In genomic region chr17:50593321-50593720, GRCh38 we compare ENCODE assay signal across 10 cellular contexts. TPM values are rescaled to one million over a fixed set of nuclear protein-coding genes. Genes with fewer than 3 reads are reported as not detected.
DNase-seq lines count a peak whose midpoint lies in the region; ATAC-seq and TF ChIP-seq lines count a peak whose summit lies in the region.
"Had no signal": no experiment of that assay in that cellular context is flagged by ENCODE, and none has a peak within 500 bp of the region (broad histone marks: within the 10 kb centered on the region; RNA-seq: fewer than 3 reads in every experiment).

No MANE protein-coding gene starts in this region.

- H3K4me1 ChIP-seq in stomach, result peaks cover 16 to 21% (median 18%) of the 10 kb centered on the region in 4 donors

- no peak overlapping the region for H3K27ac Mint-ChIP-seq in activated T-cell treated with anti-CD3 and anti-CD28 coated beads, Interleukin-2, amount 50 U/mL, for 24 hours
- H3K27ac Mint-ChIP-seq: dendritic cell treated with granulocyte-macrophage colony-stimulating factor and Interleukin-4, amounts not matched to agents 40 ng/mL and 50 ng/mL, for 4 days had no signal

- ATAC-seq in Right ventricle myocardium superior (ENCODE audit: poor library complexity), result peak; percentile 61
- ATAC-seq in HG03280 (IDR thresholded peaks at IDR 0.05; ENCODE audit: unreplicated experiment), result no peak

- no peaks in the 10 kb centered on the region for H3K36me3 Mint-ChIP-seq in activated T-cell treated with anti-CD3 and anti-CD28 coated beads, Interleukin-2, amount 50 U/mL, for 24 hours (ENCODE audit: low read depth)

- no peak for TF ChIP-seq EP300 in stomach (IDR thresholded peaks at IDR 0.05)

- no peaks in the 10 kb centered on the region for H3K9me3 ChIP-seq in stomach

- no peak overlapping the region for H3K4me3 ChIP-seq in stomach

- H3K36me3 ChIP-seq in stomach, result no peaks in the 10 kb centered on the region

- intact Hi-C loops in Right ventricle myocardium superior (cut with DNase I) (no loop called here), stomach (cut with DNase I; ENCODE audit: low total_unique reads) (no loop called here)

- no peak for TF ChIP-seq POLR2A in stomach (IDR thresholded peaks at IDR 0.05)

- no peak overlapping the region for H3K27ac ChIP-seq in stomach

- H3K9me3 Mint-ChIP-seq in activated T-cell treated with anti-CD3 and anti-CD28 coated beads, Interleukin-2, amount 50 U/mL, for 24 hours, result no peaks in the 10 kb centered on the region
- H3K9me3 Mint-ChIP-seq: dendritic cell treated with granulocyte-macrophage colony-stimulating factor and Interleukin-4, amounts not matched to agents 40 ng/mL and 50 ng/mL, for 4 days had no signal

- H3K27me3 Mint-ChIP-seq in activated T-cell treated with anti-CD3 and anti-CD28 coated beads, Interleukin-2, amount 50 U/mL, for 24 hours, result no peaks in the 10 kb centered on the region

- WGBS in stomach, 5 donors, result 33 to 56% (median 49%) methylated on average over 6 to 10 of the region's 10 CpGs

- DNase-seq in NCI-H1092 treated with DMSO at 0.1 percent for 48 hours (lab: John Stamatoyannopoulos, UW), result peak; percentile 90
- DNase-seq in NCI-H524 treated with DMSO at 0.1 percent for 48 hours (lab: John Stamatoyannopoulos, UW), result peak; percentile 91
- DNase-seq in Right ventricle myocardium superior, result peak; percentile 64
- peak; percentile 49 for DNase-seq in stomach
- DNase-seq in activated CD4-positive, alpha-beta T cell treated with anti-CD3 and anti-CD28 coated beads, Interleukin-2, amount 50 U/mL, for 4 hours, result no peak
- DNase-seq in activated T-cell treated with anti-CD3 and anti-CD28 coated beads, Interleukin-2, amount 50 U/mL, for 24 hours, result no peak
- DNase-seq: activated effector memory CD4-positive, alpha-beta T cell treated with anti-CD3 and anti-CD28 coated beads, Interleukin-2, amount 50 U/mL, for 16 hours had no signal

- no peak overlapping the region for H3K4me3 Mint-ChIP-seq in activated T-cell treated with anti-CD3 and anti-CD28 coated beads, Interleukin-2, amount 50 U/mL, for 24 hours
- H3K4me3 Mint-ChIP-seq: dendritic cell treated with granulocyte-macrophage colony-stimulating factor and Interleukin-4, amounts not matched to agents 40 ng/mL and 50 ng/mL, for 4 days had no signal

- TF ChIP-seq CTCF in stomach (IDR thresholded peaks at IDR 0.05), result no peak

- H3K4me1 Mint-ChIP-seq in activated T-cell treated with anti-CD3 and anti-CD28 coated beads, Interleukin-2, amount 50 U/mL, for 24 hours (ENCODE audit: low read depth), result no peaks in the 10 kb centered on the region

- H3K27me3 ChIP-seq in stomach, result no peaks in the 10 kb centered on the region

RNA-seq across cellular contexts. Expression of gene CACNA1G, which starts 32.8 kb away (rescaled TPM):
- total RNA-seq in Right ventricle myocardium superior (0.24 TPM), stomach (1 to 10 TPM in 2 of 5 donors, not detected in 3; 2.0 to 3.7 TPM)
- polyA plus RNA-seq in stomach, result under 1 TPM in 2 of 3 donors, not detected in 1; 0.06 to 0.10 TPM
- total RNA-seq: glomerular endothelial cell had no signal

RNA-seq across cellular contexts. Expression of gene ABCC3, which starts 41.4 kb away (rescaled TPM):
- 0.43 TPM for total RNA-seq in Right ventricle myocardium superior
- 1,000 to 10,000 TPM in 1 of 5 donors, 100 to 1,000 TPM in 4; 139 to 1,043 (median 270) TPM for total RNA-seq in stomach
- 10 to 100 TPM; 13.6 to 46.4 (median 23.9) TPM for polyA plus RNA-seq in stomach

RNA-seq across cellular contexts. Expression of gene SPATA20, which starts 46.3 kb away (rescaled TPM):
- total RNA-seq in Right ventricle myocardium superior (58.2 TPM), stomach (1,000 to 10,000 TPM in 1 of 5 donors, 100 to 1,000 TPM in 3, 10 to 100 TPM in 1; 45.0 to 1,214 (median 194) TPM)
- polyA plus RNA-seq in stomach, result 10 to 100 TPM; 24.8 to 58.6 (median 40.6) TPM

Comparison
In these comparisons a context has a peak if more than half of its experiments do, and no peak if none do; other contexts are left out.
1. DNase-seq: peak in NCI-H1092 treated with DMSO at 0.1 percent for 48 hours (single experiment), NCI-H524 treated with DMSO at 0.1 percent for 48 hours (single experiment), Right ventricle myocardium superior (single experiment) and stomach (single experiment); none in activated CD4-positive, alpha-beta T cell treated with anti-CD3 and anti-CD28 coated beads, Interleukin-2, amount 50 U/mL, for 4 hours (0 of 2) and activated T-cell treated with anti-CD3 and anti-CD28 coated beads, Interleukin-2, amount 50 U/mL, for 24 hours (single experiment).
2. RNA of gene ABCC3, which starts 41.4 kb away (total RNA-seq): 139 to 1,043 TPM in stomach; 0.43 TPM in Right ventricle myocardium superior (single experiment); every median in the first group is over 10 times any median in the second.